In the genomic region with DNA sequence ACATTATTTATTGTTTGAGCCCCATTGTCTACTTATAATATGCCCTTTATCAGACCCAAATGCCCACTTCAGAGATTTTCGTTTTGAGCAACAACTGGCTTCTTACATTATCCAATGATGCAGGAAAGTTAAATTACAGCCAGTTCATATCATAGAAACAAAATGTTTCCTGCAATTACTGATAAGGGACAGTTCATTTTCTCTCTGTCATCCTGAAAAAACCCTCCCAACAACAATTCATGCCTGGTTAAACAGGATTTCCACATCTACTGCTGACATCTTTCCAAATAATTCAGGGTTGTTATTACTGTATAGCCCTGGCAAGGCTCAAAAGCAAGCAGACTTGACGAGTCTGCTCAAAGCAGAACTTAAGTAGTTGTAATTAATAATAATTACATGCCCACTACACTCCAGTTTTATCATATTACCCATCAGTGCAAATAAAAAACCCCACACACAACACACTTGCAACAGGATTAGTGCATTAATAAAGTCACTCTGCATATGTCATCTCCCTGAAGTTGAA, we compare ENCODE assay signal across 2 cellular contexts.
TF ChIP-seq lines count a peak whose summit lies in the region.

No MANE protein-coding gene starts in this region.

TF ChIP-seq in HCT116, 20 proteins besides CTCF, POLR2A, EP300 and RAD21 (continued from another document):
- TF ChIP-seq CBX3 (IDR thresholded peaks at IDR 0.05; ENCODE audit: low read depth) (no peak), TCF7L2 (IDR thresholded peaks at IDR 0.05; ENCODE audit: borderline replicate concordance, extremely low read depth, insufficient read depth, insufficient read length) (no peak), ZFX (IDR thresholded peaks at IDR 0.05) (no peak), ZBTB33 (IDR thresholded peaks at IDR 0.05; ENCODE audit: extremely low read depth, insufficient replicate concordance, low read length) (no peak), MAX (IDR thresholded peaks at IDR 0.05) (no peak), SIN3A (IDR thresholded peaks at IDR 0.05; ENCODE audit: low read depth) (no peak), JUND (IDR thresholded peaks at IDR 0.05) (no peak), SP1 (IDR thresholded peaks at IDR 0.05; ENCODE audit: low read depth) (no peak), EZH2 (IDR thresholded peaks at IDR 0.05) (no peak), SRF (IDR thresholded peaks at IDR 0.05; ENCODE audit: low read depth) (no peak), EZH2phosphoT487 (IDR thresholded peaks at IDR 0.05; ENCODE audit: borderline replicate concordance) (no peak), YY1 (IDR thresholded peaks at IDR 0.05; ENCODE audit: extremely low read depth, insufficient replicate concordance, low read depth, low read length) (no peak)
- TF ChIP-seq, protein P1, sequence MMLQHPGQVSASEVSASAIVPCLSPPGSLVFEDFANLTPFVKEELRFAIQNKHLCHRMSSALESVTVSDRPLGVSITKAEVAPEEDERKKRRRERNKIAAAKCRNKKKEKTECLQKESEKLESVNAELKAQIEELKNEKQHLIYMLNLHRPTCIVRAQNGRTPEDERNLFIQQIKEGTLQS (IDR thresholded peaks at IDR 0.05), result no peak

TF ChIP-seq in GM12891, 5 proteins besides CTCF, POLR2A, EP300 and RAD21 (continued from another document):
- TF ChIP-seq POLR2AphosphoS5 (IDR thresholded peaks at IDR 0.05; ENCODE audit: low read depth, low read length), result no peak
- TF ChIP-seq TAF1 (IDR thresholded peaks at IDR 0.05; ENCODE audit: low read depth, low read length), result no peak
